Comparison of ENCODE assay signal across 17 cellular contexts in genomic region chr15:33894193-33894592, GRCh38.
DNase-seq lines count a peak whose midpoint lies in the region; ATAC-seq and TF ChIP-seq lines count a peak whose summit lies in the region.
"Had no signal": no experiment of that assay in that cellular context is flagged by ENCODE, and none has a peak within 500 bp of the region (broad histone marks: within the 10 kb centered on the region; RNA-seq: fewer than 3 reads in every experiment).

No MANE protein-coding gene starts in this region.

- H3K9me3 ChIP-seq in sigmoid colon (no peaks in the 10 kb centered on the region), psoas muscle (no peaks in the 10 kb centered on the region)

- ATAC-seq in GM18508 (IDR thresholded peaks at IDR 0.05; ENCODE audit: insufficient read depth, unreplicated experiment) (peak; percentile 61), GM19351 (IDR thresholded peaks at IDR 0.05; ENCODE audit: unreplicated experiment) (peak; percentile 74), HG02610 (IDR thresholded peaks at IDR 0.05; ENCODE audit: unreplicated experiment) (peak; percentile 63), HG03457 (IDR thresholded peaks at IDR 0.05; ENCODE audit: unreplicated experiment) (peak; percentile 65), psoas muscle (no peak)
- ATAC-seq: effector memory CD8-positive, alpha-beta T cell; T-helper 17 cell had no signal

- H3K36me3 Mint-ChIP-seq in immature natural killer cell, result peaks cover 0 to 4% (median 0%) of the 10 kb centered on the region in 3 donors

- H3K27ac ChIP-seq in sigmoid colon (no peak overlapping the region), psoas muscle (no peak overlapping the region)
- H3K27ac ChIP-seq: parathyroid adenoma had no signal

- no peaks in the 10 kb centered on the region for H3K36me3 ChIP-seq in sigmoid colon
- no peaks in the 10 kb centered on the region for H3K36me3 ChIP-seq in psoas muscle (ENCODE audit: insufficient read depth in 1 of 2, low read depth in 1 of 2)

- TF ChIP-seq CTCF in sigmoid colon (IDR thresholded peaks at IDR 0.05) (no peak), psoas muscle (IDR thresholded peaks at IDR 0.05) (no peak)

- no peaks in the 10 kb centered on the region for H3K27me3 ChIP-seq in sigmoid colon
- H3K27me3 ChIP-seq in psoas muscle (ENCODE audit: insufficient read depth in 3 of 3, low read length in 2 of 3), result no peaks in the 10 kb centered on the region

- no peak for TF ChIP-seq POLR2A in sigmoid colon (IDR thresholded peaks at IDR 0.05)

- H3K4me1 ChIP-seq in sigmoid colon (no peaks in the 10 kb centered on the region), psoas muscle (no peaks in the 10 kb centered on the region)
- H3K4me1 ChIP-seq: parathyroid adenoma had no signal

- no peak overlapping the region for H3K4me3 Mint-ChIP-seq in immature natural killer cell
- H3K4me3 Mint-ChIP-seq: activated naive CD8-positive, alpha-beta T cell; effector memory CD8-positive, alpha-beta T cell; H9; T-helper 17 cell had no signal

- H3K9me3 Mint-ChIP-seq in immature natural killer cell, result no peaks in the 10 kb centered on the region
- H3K9me3 Mint-ChIP-seq: effector memory CD8-positive, alpha-beta T cell; H9 had no signal

- intact Hi-C loops in sigmoid colon (cut with DNase I), result no loop called here
- intact Hi-C loops in psoas muscle (cut with DNase I), result no loop called here

- H3K27me3 Mint-ChIP-seq in immature natural killer cell (ENCODE audit: low read depth in 3 of 3), result peaks cover 0 to 2% (median 0%) of the 10 kb centered on the region in 3 donors
- H3K27me3 Mint-ChIP-seq: activated naive CD8-positive, alpha-beta T cell; effector memory CD8-positive, alpha-beta T cell; T-helper 17 cell had no signal

- H3K4me3 ChIP-seq in sigmoid colon, result no peak overlapping the region
- H3K4me3 ChIP-seq in psoas muscle, result no peak overlapping the region

- no peak overlapping the region for H3K27ac Mint-ChIP-seq in immature natural killer cell
- H3K27ac Mint-ChIP-seq: activated naive CD8-positive, alpha-beta T cell; effector memory CD8-positive, alpha-beta T cell; T-helper 17 cell had no signal

- no peaks in the 10 kb centered on the region for H3K4me1 Mint-ChIP-seq in immature natural killer cell

- DNase-seq in activated effector memory CD4-positive, alpha-beta T cell treated with anti-CD3 and anti-CD28 coated beads, Interleukin-2, amount 50 U/mL, for 16 hours, result no peak
- DNase-seq in sigmoid colon (no peak), psoas muscle (no peak), immature natural killer cell (no peak)
- DNase-seq: effector memory CD8-positive, alpha-beta T cell; H9; hippocampal formation; Kasumi-1; NCI-H2081; stimulated activated CD4-positive, alpha-beta T cell treated with anti-CD3 and anti-CD28 coated beads, Interleukin-12 subunit alpha, Interleukin-12 subunit beta, amount 100 ng/mL, for 4 hours; T-helper 17 cell had no signal

- WGBS in sigmoid colon, 2 donors, result 80 to 84% methylated on average over 6 of the region's 6 CpGs
- WGBS in psoas muscle, 3 donors, result 88 to 95% (median 91%) methylated on average over 6 of the region's 6 CpGs

- TF ChIP-seq EP300 in sigmoid colon (IDR thresholded peaks at IDR 0.05), result no peak

Comparison
In these comparisons a context has a peak if more than half of its experiments do, and no peak if none do; other contexts are left out.
1. ATAC-seq: peak in GM18508 (single experiment), GM19351 (single experiment), HG02610 (single experiment) and HG03457 (single experiment); none in psoas muscle (0 of 4).